1 cellular context compared by ENCODE assay signal in genomic region chr17:68539536-68540469, GRCh38.
TF ChIP-seq lines count a peak whose summit lies in the region.

No MANE protein-coding gene starts in this region.

TF ChIP-seq in HepG2, 621 proteins besides CTCF, POLR2A, EP300 and RAD21 (continued from another document):
- TF ChIP-seq, protein P1, sequence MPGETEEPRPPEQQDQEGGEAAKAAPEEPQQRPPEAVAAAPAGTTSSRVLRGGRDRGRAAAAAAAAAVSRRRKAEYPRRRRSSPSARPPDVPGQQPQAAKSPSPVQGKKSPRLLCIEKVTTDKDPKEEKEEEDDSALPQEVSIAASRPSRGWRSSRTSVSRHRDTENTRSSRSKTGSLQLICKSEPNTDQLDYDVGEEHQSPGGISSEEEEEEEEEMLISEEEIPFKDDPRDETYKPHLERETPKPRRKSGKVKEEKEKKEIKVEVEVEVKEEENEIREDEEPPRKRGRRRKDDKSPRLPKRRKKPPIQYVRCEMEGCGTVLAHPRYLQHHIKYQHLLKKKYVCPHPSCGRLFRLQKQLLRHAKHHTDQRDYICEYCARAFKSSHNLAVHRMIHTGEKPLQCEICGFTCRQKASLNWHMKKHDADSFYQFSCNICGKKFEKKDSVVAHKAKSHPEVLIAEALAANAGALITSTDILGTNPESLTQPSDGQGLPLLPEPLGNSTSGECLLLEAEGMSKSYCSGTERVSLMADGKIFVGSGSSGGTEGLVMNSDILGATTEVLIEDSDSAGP (CRISPR knock-in tag; IDR thresholded peaks at IDR 0.05; ENCODE audit: borderline replicate concordance): peak; percentile 10; the same call in 1 of the 2 replicates
- TF ChIP-seq, protein P2, sequence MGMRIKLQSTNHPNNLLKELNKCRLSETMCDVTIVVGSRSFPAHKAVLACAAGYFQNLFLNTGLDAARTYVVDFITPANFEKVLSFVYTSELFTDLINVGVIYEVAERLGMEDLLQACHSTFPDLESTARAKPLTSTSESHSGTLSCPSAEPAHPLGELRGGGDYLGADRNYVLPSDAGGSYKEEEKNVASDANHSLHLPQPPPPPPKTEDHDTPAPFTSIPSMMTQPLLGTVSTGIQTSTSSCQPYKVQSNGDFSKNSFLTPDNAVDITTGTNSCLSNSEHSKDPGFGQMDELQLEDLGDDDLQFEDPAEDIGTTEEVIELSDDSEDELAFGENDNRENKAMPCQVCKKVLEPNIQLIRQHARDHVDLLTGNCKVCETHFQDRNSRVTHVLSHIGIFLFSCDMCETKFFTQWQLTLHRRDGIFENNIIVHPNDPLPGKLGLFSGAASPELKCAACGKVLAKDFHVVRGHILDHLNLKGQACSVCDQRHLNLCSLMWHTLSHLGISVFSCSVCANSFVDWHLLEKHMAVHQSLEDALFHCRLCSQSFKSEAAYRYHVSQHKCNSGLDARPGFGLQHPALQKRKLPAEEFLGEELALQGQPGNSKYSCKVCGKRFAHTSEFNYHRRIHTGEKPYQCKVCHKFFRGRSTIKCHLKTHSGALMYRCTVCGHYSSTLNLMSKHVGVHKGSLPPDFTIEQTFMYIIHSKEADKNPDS (CRISPR knock-in tag; IDR thresholded peaks at IDR 0.05): no peak
- 0 out of 2 replicates have a peak, but pooled peaks have one; percentile 48 for TF ChIP-seq ZNF326 (CRISPR knock-in tag; IDR thresholded peaks at IDR 0.05; ENCODE audit: borderline replicate concordance)
- TF ChIP-seq LCORL (IDR thresholded peaks at IDR 0.05): no peak
- TF ChIP-seq LCORL (CRISPR knock-in tag; IDR thresholded peaks at IDR 0.05): 0 out of 2 replicates have a peak, but pooled peaks have one; percentile 29
- no peak for TF ChIP-seq ZNF225 (CRISPR knock-in tag; IDR thresholded peaks at IDR 0.05)
- no peak for TF ChIP-seq ELK4 (CRISPR knock-in tag; IDR thresholded peaks at IDR 0.05; ENCODE audit: borderline replicate concordance)
- 0 out of 2 replicates have a peak, but pooled peaks have one; percentile 8 for TF ChIP-seq ZFY (CRISPR knock-in tag; IDR thresholded peaks at IDR 0.05)
- peak; percentile 48 for TF ChIP-seq STAG1 (CRISPR knock-in tag; IDR thresholded peaks at IDR 0.05)
- TF ChIP-seq ZNF878 (CRISPR knock-in tag; IDR thresholded peaks at IDR 0.05): 0 out of 2 replicates have a peak, but pooled peaks have one; percentile 21
- TF ChIP-seq, protein P3, sequence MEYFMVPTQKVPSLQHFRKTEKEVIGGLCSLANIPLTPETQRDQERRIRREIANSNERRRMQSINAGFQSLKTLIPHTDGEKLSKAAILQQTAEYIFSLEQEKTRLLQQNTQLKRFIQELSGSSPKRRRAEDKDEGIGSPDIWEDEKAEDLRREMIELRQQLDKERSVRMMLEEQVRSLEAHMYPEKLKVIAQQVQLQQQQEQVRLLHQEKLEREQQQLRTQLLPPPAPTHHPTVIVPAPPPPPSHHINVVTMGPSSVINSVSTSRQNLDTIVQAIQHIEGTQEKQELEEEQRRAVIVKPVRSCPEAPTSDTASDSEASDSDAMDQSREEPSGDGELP (IDR thresholded peaks at IDR 0.05; ENCODE audit: borderline replicate concordance, low read depth): peak; percentile 69; the same call in 1 of the 2 replicates
- no peak for TF ChIP-seq SIX1 (CRISPR knock-in tag; IDR thresholded peaks at IDR 0.05; ENCODE audit: borderline replicate concordance)
- peak; percentile 34 for TF ChIP-seq ZNF687 (CRISPR knock-in tag; IDR thresholded peaks at IDR 0.05)
- 0 out of 2 replicates have a peak, but pooled peaks have one; percentile 16 for TF ChIP-seq ELF3 (CRISPR knock-in tag; IDR thresholded peaks at IDR 0.05)
- TF ChIP-seq SALL1 (CRISPR knock-in tag; IDR thresholded peaks at IDR 0.05): peak; percentile 44
- TF ChIP-seq ZNF138 (CRISPR knock-in tag; IDR thresholded peaks at IDR 0.05; ENCODE audit: low read depth): 0 out of 2 replicates have a peak, but pooled peaks have one; percentile 17
- peak; percentile 47 for TF ChIP-seq SMC3 (IDR thresholded peaks at IDR 0.05; ENCODE audit: low read length)
- TF ChIP-seq BCL3 (CRISPR knock-in tag; IDR thresholded peaks at IDR 0.05): 0 out of 2 replicates have a peak, but pooled peaks have one; percentile 13
- TF ChIP-seq ZNF709 (CRISPR knock-in tag; IDR thresholded peaks at IDR 0.05): 0 out of 2 replicates have a peak, but pooled peaks have one; percentile 7
- TF ChIP-seq, protein P4, sequence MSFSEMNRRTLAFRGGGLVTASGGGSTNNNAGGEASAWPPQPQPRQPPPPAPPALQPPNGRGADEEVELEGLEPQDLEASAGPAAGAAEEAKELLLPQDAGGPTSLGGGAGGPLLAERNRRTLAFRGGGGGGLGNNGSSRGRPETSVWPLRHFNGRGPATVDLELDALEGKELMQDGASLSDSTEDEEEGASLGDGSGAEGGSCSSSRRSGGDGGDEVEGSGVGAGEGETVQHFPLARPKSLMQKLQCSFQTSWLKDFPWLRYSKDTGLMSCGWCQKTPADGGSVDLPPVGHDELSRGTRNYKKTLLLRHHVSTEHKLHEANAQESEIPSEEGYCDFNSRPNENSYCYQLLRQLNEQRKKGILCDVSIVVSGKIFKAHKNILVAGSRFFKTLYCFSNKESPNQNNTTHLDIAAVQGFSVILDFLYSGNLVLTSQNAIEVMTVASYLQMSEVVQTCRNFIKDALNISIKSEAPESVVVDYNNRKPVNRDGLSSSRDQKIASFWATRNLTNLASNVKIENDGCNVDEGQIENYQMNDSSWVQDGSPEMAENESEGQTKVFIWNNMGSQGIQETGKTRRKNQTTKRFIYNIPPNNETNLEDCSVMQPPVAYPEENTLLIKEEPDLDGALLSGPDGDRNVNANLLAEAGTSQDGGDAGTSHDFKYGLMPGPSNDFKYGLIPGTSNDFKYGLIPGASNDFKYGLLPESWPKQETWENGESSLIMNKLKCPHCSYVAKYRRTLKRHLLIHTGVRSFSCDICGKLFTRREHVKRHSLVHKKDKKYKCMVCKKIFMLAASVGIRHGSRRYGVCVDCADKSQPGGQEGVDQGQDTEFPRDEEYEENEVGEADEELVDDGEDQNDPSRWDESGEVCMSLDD (CRISPR knock-in tag; IDR thresholded peaks at IDR 0.05; ENCODE audit: borderline replicate concordance): no peak
- 0 out of 2 replicates have a peak, but pooled peaks have one; percentile 17 for TF ChIP-seq ZNF224 (CRISPR knock-in tag; IDR thresholded peaks at IDR 0.05)
- no peak for TF ChIP-seq ZSCAN9 (CRISPR knock-in tag; IDR thresholded peaks at IDR 0.05; ENCODE audit: borderline replicate concordance)
- 0 out of 2 replicates have a peak, but pooled peaks have one; percentile 35 for TF ChIP-seq ZNF704 (CRISPR knock-in tag; IDR thresholded peaks at IDR 0.05; ENCODE audit: borderline replicate concordance)
- peak; percentile 54 for TF ChIP-seq ZNF883 (CRISPR knock-in tag; IDR thresholded peaks at IDR 0.05; ENCODE audit: not compliant biosample characterization)
TF ChIP-seq in HepG2: peak in this region for 21.
